2 cellular contexts compared by ENCODE assay signal in genomic region chr19:16326401-16327130, GRCh38.
TF ChIP-seq lines count a peak whose summit lies in the region.

No MANE protein-coding gene starts in this region.

TF ChIP-seq in SK-N-SH, 30 proteins besides CTCF, POLR2A, EP300 and RAD21 (continued from another document):
- TF ChIP-seq SMC3 (IDR thresholded peaks at IDR 0.05; ENCODE audit: low read depth, low read length) = no peak

TF ChIP-seq in SK-N-SH treated with all-trans-retinoic acid at 6 μM for 48 hours, 23 proteins besides CTCF, POLR2A, EP300 and RAD21 (continued from another document):
- TF ChIP-seq TSHZ2 (CRISPR knock-in tag; IDR thresholded peaks at IDR 0.05) (no peak), CSRNP3 (CRISPR knock-in tag; IDR thresholded peaks at IDR 0.05) (no peak), ZNF565 (CRISPR knock-in tag; conservative IDR thresholded peaks at IDR 0.05; ENCODE audit: low read depth) (no peak), ZFP3 (CRISPR knock-in tag; IDR thresholded peaks at IDR 0.05) (no peak), PPARA (CRISPR knock-in tag; IDR thresholded peaks at IDR 0.05; ENCODE audit: borderline replicate concordance) (no peak), RARB (CRISPR knock-in tag; IDR thresholded peaks at IDR 0.05) (no peak), CREB5 (CRISPR knock-in tag; IDR thresholded peaks at IDR 0.05; ENCODE audit: low read depth) (no peak)
TF ChIP-seq in SK-N-SH treated with all-trans-retinoic acid at 6 μM for 48 hours: peak in this region for 0.
